ENCODE assay signal across 8 cellular contexts in the genomic region with DNA sequence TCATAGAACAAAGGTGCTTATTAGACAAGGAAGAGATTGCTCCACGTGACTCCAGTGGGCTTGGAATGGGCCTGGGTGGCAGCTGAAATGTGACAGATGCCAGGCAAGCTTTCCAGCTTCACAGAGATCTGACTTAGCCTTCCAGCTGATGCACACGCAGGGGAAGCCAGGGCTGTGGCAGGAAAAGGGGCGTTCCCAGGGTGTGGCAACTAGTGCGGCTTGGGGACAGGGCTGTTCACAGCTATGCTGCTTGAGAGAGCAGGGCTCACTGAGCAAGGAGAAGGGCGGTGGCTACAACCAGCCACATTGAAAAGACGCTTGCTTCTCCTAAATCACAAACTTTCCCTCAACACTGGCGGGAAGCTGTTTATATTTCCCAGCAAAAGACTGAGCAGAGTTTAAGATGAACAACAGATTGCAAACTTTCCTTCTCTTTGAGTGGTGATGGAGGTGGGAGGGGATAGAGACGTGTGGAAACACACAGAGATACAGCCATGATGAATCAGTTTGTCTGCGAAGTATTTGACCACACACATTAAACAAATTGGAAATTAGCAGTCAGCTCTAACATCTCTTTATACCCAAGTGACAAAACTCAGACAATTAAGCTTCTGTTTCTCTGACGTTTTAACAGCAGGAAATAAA.
A peak's percentile ranks its signal among the peaks of the same experiment; 100 is the strongest.
DNase-seq lines count a peak whose midpoint lies in the region; FAIRE-seq and TF ChIP-seq lines count a peak whose summit lies in the region.

No MANE protein-coding gene starts in this region.

- DNase-seq in CD14-positive monocyte (ENCODE audit: low spot score) = no peak
- peak; percentile 28 for DNase-seq in RWPE1 (ENCODE audit: low spot score)
- DNase-seq in astrocyte of the spinal cord (ENCODE audit: low read depth, low spot score) = peak; percentile 51
- peak; percentile 24 for DNase-seq in mucosa of gallbladder (ENCODE audit: low spot score)
- DNase-seq in urothelium cell line (ENCODE audit: low spot score) = peak; percentile 54
- no peak for DNase-seq in T1000 (lab: John Stamatoyannopoulos, UW)
- DNase-seq in C1 segment of cervical spinal cord (lab: John Stamatoyannopoulos, UW) = no peak
- DNase-seq in NCI-H128 (lab: John Stamatoyannopoulos, UW; ENCODE audit: unreplicated experiment) = no peak

- CTCF ChIA-PET in RWPE1 (lab: Yijun Ruan, JAX) = interaction anchor here (0.6 to 1.2 kb wide), 2 partner anchors 41 to 62 kb away, joined by 3 to 4 read pairs; no protein-coding TSS in a partner anchor

- H3K4me3 Mint-ChIP-seq in CD14-positive monocyte = peak overlapping the region; percentile 3 to 73

- intact Hi-C loops in CD14-positive monocyte (cut with micrococcal nuclease) = no loop called here

- FAIRE-seq in urothelium cell line (lab: Jason Lieb, UNC) = no peak

- peak overlapping the region; percentile 37 for H3K27ac ChIP-seq in RWPE1

- H3K4me1 Mint-ChIP-seq in CD14-positive monocyte = peaks cover 13% of the 10 kb centered on the region

- TF ChIP-seq CTCF in CD14-positive monocyte (IDR thresholded peaks at IDR 0.05) = no peak
- TF ChIP-seq CTCF in RWPE1 (conservative IDR thresholded peaks at IDR 0.05; ENCODE audit: low read depth) = no peak
- TF ChIP-seq CTCF in astrocyte of the spinal cord (IDR thresholded peaks at IDR 0.05; ENCODE audit: low read depth, low read length) = no peak

- H3K9me3 Mint-ChIP-seq in CD14-positive monocyte = peaks cover 0 to 2% (median 0%) of the 10 kb centered on the region in 7 donors

- H3K27me3 Mint-ChIP-seq in CD14-positive monocyte (ENCODE audit: low read depth in 3 of 3) = peaks cover 24 to 27% (median 26%) of the 10 kb centered on the region in 3 donors

- H3K4me3 ChIP-seq in astrocyte of the spinal cord (ENCODE audit: low read depth, low read length) = no peak overlapping the region

- POLR2A ChIA-PET in RWPE1 (lab: Yijun Ruan, JAX; ENCODE audit: low non-redundant PET) = no interaction called here

- peak overlapping the region in 3 of 7 donors; percentile 1 to 49 (median 30) for H3K27ac Mint-ChIP-seq in CD14-positive monocyte

- no peaks in the 10 kb centered on the region for H3K36me3 Mint-ChIP-seq in CD14-positive monocyte

- in situ Hi-C loops in astrocyte of the spinal cord (cut with HindIII; ENCODE audit: low sequenced_read_pairs) = no loop called here

Comparison
In these comparisons a context has a peak if more than half of its experiments do, and no peak if none do; other contexts are left out.
1. DNase-seq: peak in RWPE1 (single experiment), astrocyte of the spinal cord (single experiment), mucosa of gallbladder (single experiment) and urothelium cell line (single experiment); none in CD14-positive monocyte (single experiment), T1000 (single experiment), C1 segment of cervical spinal cord (0 of 14) and NCI-H128 (single experiment).